17 cellular contexts compared by ENCODE assay signal in genomic region chr10:63744060-63744941, GRCh38.
DNase-seq lines count a peak whose midpoint lies in the region; ATAC-seq, FAIRE-seq and TF ChIP-seq lines count a peak whose summit lies in the region.
"Had no signal": no experiment of that assay in that cellular context is flagged by ENCODE, and none has a peak within 500 bp of the region (broad histone marks: within the 10 kb centered on the region; RNA-seq: fewer than 3 reads in every experiment).

No MANE protein-coding gene starts in this region.

- intact Hi-C loops in mucosa of descending colon (cut with DNase I, micrococcal nuclease) = no loop called here

- H3K4me3 ChIP-seq in astrocyte of the cerebellum (ENCODE audit: low read depth, low read length) (no peak overlapping the region), mucosa of descending colon (no peak overlapping the region)
- H3K4me3 ChIP-seq: heart right ventricle, smooth muscle cell, thyroid gland had no signal

- in situ Hi-C loops in KBM-7 (cut with MboI; ENCODE audit: low pct_unique_long_range_greater_than_20kb, low sequenced_read_pairs) = no loop called here
- in situ Hi-C loops in astrocyte of the cerebellum (cut with HindIII; ENCODE audit: low sequenced_read_pairs) = no loop called here

- H3K4me1 ChIP-seq in mucosa of descending colon (ENCODE audit: low read depth) = no peaks in the 10 kb centered on the region
- H3K4me1 ChIP-seq: thyroid gland had no signal

- H3K9me3 ChIP-seq in mucosa of descending colon = no peaks in the 10 kb centered on the region
- H3K9me3 ChIP-seq: thyroid gland had no signal

- H3K36me3 ChIP-seq in mucosa of descending colon (ENCODE audit: low read depth) = no peaks in the 10 kb centered on the region
- H3K36me3 ChIP-seq: heart right ventricle, thyroid gland had no signal

- no peak for TF ChIP-seq CTCF in astrocyte of the cerebellum (IDR thresholded peaks at IDR 0.05; ENCODE audit: low read depth, low read length, missing control alignments)
- TF ChIP-seq CTCF in mucosa of descending colon (IDR thresholded peaks at IDR 0.05) = no peak

- no peak for ATAC-seq in mucosa of descending colon
- ATAC-seq: heart right ventricle, PC-3 had no signal

- FAIRE-seq in islet of Langerhans (lab: Jason Lieb, UNC) = peak; percentile 76
- FAIRE-seq: GM19239, kidney had no signal

- DNase-seq in AG20443 (ENCODE audit: low spot score) = peak; percentile 29
- peak; percentile 32 for DNase-seq in KBM-7
- DNase-seq in astrocyte of the cerebellum (ENCODE audit: low read depth) = peak; percentile 50
- DNase-seq in mucosa of descending colon = no peak
- no peak for DNase-seq in NCI-H1417 (lab: John Stamatoyannopoulos, UW)
- DNase-seq in globus pallidus (ENCODE audit: low spot score) = no peak
- DNase-seq in activated gamma-delta T cell treated with Interleukin-2 at 50 U/mL for 16 hours = no peak
- DNase-seq: C1 segment of cervical spinal cord, heart right ventricle, kidney, NCI-H2081 treated with DMSO at 0.1 percent for 48 hours, NCI-H526, PC-3, thyroid gland had no signal

Comparison
In these comparisons a context has a peak if more than half of its experiments do, and no peak if none do; other contexts are left out.
1. DNase-seq: peak in AG20443 (single experiment), KBM-7 (single experiment) and astrocyte of the cerebellum (single experiment); none in mucosa of descending colon (0 of 3), NCI-H1417 (0 of 3), globus pallidus (single experiment) and activated gamma-delta T cell treated with Interleukin-2 at 50 U/mL for 16 hours (single experiment).